2 cellular contexts compared by ENCODE assay signal in genomic region chr12:52180971-52181628, GRCh38.
TF ChIP-seq lines count a peak whose summit lies in the region.

No MANE protein-coding gene starts in this region.

TF ChIP-seq in SK-N-SH, 30 proteins besides CTCF, POLR2A, EP300 and RAD21:
- TF ChIP-seq ZBTB33 (IDR thresholded peaks at IDR 0.05; ENCODE audit: borderline replicate concordance, low read depth) (no peak), FOXJ3 (CRISPR knock-in tag; IDR thresholded peaks at IDR 0.05) (no peak), USF2 (IDR thresholded peaks at IDR 0.05; ENCODE audit: borderline replicate concordance, low read depth, low read length) (no peak), MEF2A (IDR thresholded peaks at IDR 0.05; ENCODE audit: borderline replicate concordance, low read depth) (no peak), GATA2 (CRISPR knock-in tag; IDR thresholded peaks at IDR 0.05) (no peak), JUND (IDR thresholded peaks at IDR 0.05) (no peak), MXI1 (IDR thresholded peaks at IDR 0.05; ENCODE audit: low read depth, low read length) (no peak), USF1 (IDR thresholded peaks at IDR 0.05; ENCODE audit: borderline replicate concordance, low read depth) (no peak), MAX (IDR thresholded peaks at IDR 0.05; ENCODE audit: low read depth) (no peak), POLR2AphosphoS5 (IDR thresholded peaks at IDR 0.05; ENCODE audit: low read depth, low read length) (no peak), RFX5 (IDR thresholded peaks at IDR 0.05; ENCODE audit: low read length) (no peak), FOXM1 (IDR thresholded peaks at IDR 0.05; ENCODE audit: low read depth) (no peak), EZH2phosphoT487 (IDR thresholded peaks at IDR 0.05; ENCODE audit: borderline replicate concordance, low read depth) (no peak), GABPA (IDR thresholded peaks at IDR 0.05; ENCODE audit: low read depth) (no peak)

TF ChIP-seq in SK-N-SH treated with all-trans-retinoic acid at 6 μM for 48 hours, 23 proteins besides CTCF, POLR2A, EP300 and RAD21 (continued from another document):
- TF ChIP-seq CREB5 (CRISPR knock-in tag; IDR thresholded peaks at IDR 0.05; ENCODE audit: low read depth) (no peak), OSR1 (CRISPR knock-in tag; IDR thresholded peaks at IDR 0.05) (no peak)
